Comparison of ENCODE assay signal across 9 cellular contexts in the genomic region with DNA sequence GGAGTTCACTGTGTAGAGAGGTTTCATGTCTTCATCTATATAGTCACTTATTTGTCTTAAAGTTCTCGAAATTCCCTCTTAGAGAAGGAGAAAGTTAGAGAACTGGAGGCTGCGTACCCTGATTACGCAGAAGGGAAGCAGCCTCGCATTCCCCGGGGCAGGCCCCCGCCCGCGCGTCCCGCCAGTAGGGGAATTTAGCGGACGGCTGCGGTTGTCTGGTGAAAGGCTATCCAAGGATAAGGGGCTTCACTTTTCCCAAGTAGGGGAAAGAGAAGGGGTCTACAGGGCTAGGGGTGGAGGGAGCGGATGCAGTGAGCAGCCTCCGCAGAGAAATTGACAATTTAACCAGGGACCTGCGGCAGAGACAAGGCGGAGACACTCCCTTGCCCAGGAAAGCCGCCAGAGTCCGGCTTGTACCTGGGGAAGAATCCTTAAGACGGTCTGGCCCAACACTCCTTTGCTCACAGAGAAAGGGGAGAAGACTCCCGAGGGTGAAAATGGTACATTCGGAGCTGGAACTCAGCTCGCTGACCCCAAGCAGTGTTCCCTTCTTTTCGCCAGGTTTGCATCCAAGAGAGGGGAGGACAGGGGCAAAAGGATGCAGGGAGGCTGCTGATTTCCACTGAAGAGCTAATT.
DNase-seq lines count a peak whose midpoint lies in the region; ATAC-seq and TF ChIP-seq lines count a peak whose summit lies in the region.
"Had no signal": no experiment of that assay in that cellular context is flagged by ENCODE, and none has a peak within 500 bp of the region (broad histone marks: within the 10 kb centered on the region; RNA-seq: fewer than 3 reads in every experiment).

No MANE protein-coding gene starts in this region.

- H3K4me3 Mint-ChIP-seq in stimulated activated naive CD8-positive, alpha-beta T cell treated with anti-CD3 and anti-CD28 coated beads, Interleukin-15, Interleukin-2, amounts not matched to agents 100 ng/mL and 50 ng/mL, for 24 hours, result peak overlapping the region; percentile 83

- H3K4me3 ChIP-seq in HEK293 (ENCODE audit: low read depth, low read length), result peak overlapping the region; percentile 59
- peak overlapping the region; percentile 88 for H3K4me3 ChIP-seq in choroid plexus epithelial cell (ENCODE audit: low read depth, low read length)

- no peaks in the 10 kb centered on the region for H3K9me3 Mint-ChIP-seq in stimulated activated naive CD8-positive, alpha-beta T cell treated with anti-CD3 and anti-CD28 coated beads, Interleukin-15, Interleukin-2, amounts not matched to agents 100 ng/mL and 50 ng/mL, for 24 hours

- H3K27me3 ChIP-seq in layer of hippocampus (ENCODE audit: control insufficient read depth, insufficient read depth, low read length), result no peaks in the 10 kb centered on the region

- DNase-seq in choroid plexus epithelial cell (ENCODE audit: low read depth) (peak; percentile 65), NCI-H2196 treated with DMSO at 0.1 percent for 48 hours (lab: John Stamatoyannopoulos, UW; ENCODE audit: unreplicated experiment) (no peak), NCI-H187 treated with DMSO at 0.1 percent for 48 hours (lab: John Stamatoyannopoulos, UW) (no peak)
- no peak for DNase-seq in activated naive CD4-positive, alpha-beta T cell treated with anti-CD3 and anti-CD28 coated beads, Interleukin-2, amount 50 U/mL, for 16 hours
- DNase-seq: SIG-M5 had no signal

- TF ChIP-seq CTCF in HEK293 (tag by site-specific recombination; IDR thresholded peaks at IDR 0.05) (no peak), choroid plexus epithelial cell (conservative IDR thresholded peaks at IDR 0.05; ENCODE audit: low read depth, low read length) (peak; percentile 10)

- H3K27me3 Mint-ChIP-seq in stimulated activated naive CD8-positive, alpha-beta T cell treated with anti-CD3 and anti-CD28 coated beads, Interleukin-15, Interleukin-2, amounts not matched to agents 100 ng/mL and 50 ng/mL, for 24 hours, result peaks cover 58% of the 10 kb centered on the region

- H3K9me3 ChIP-seq in HEK293 (ENCODE audit: control insufficient read depth, insufficient read depth, low read depth, low read length), result no peaks in the 10 kb centered on the region

- H3K36me3 ChIP-seq in HEK293 (ENCODE audit: control insufficient read depth in 2 of 2, insufficient read depth in 1 of 2, low read length in 2 of 2), result no peaks in the 10 kb centered on the region

- H3K4me1 Mint-ChIP-seq in stimulated activated naive CD8-positive, alpha-beta T cell treated with anti-CD3 and anti-CD28 coated beads, Interleukin-15, Interleukin-2, amounts not matched to agents 100 ng/mL and 50 ng/mL, for 24 hours (ENCODE audit: low read depth), result peaks cover 12% of the 10 kb centered on the region

- POLR2A ChIA-PET in HEK293 (lab: Yijun Ruan, JAX), result no interaction called here

- CTCF ChIA-PET in HEK293 (lab: Yijun Ruan, JAX), result interaction anchor here (0.6 kb wide), 1 partner anchor 281 kb away, joined by 3 read pairs; no protein-coding TSS in a partner anchor

- H3K27ac ChIP-seq in HEK293 (ENCODE audit: extremely low read depth, low read depth, low read length) (peak overlapping the region; percentile 86), layer of hippocampus (ENCODE audit: low read depth, low read length) (peak overlapping the region; percentile 95)

- peaks cover 3% of the 10 kb centered on the region for H3K4me1 ChIP-seq in HEK293 (ENCODE audit: control insufficient read depth, insufficient read depth, low read length)

- H3K27ac Mint-ChIP-seq in stimulated activated naive CD8-positive, alpha-beta T cell treated with anti-CD3 and anti-CD28 coated beads, Interleukin-15, Interleukin-2, amounts not matched to agents 100 ng/mL and 50 ng/mL, for 24 hours, result no peak overlapping the region

- H3K36me3 Mint-ChIP-seq in stimulated activated naive CD8-positive, alpha-beta T cell treated with anti-CD3 and anti-CD28 coated beads, Interleukin-15, Interleukin-2, amounts not matched to agents 100 ng/mL and 50 ng/mL, for 24 hours (ENCODE audit: low read depth), result no peaks in the 10 kb centered on the region

- no peak for ATAC-seq in HG03025 (IDR thresholded peaks at IDR 0.05; ENCODE audit: low FRiP score, unreplicated experiment)

TF ChIP-seq in HEK293, 187 proteins besides CTCF, POLR2A, EP300 and RAD21:
- TF ChIP-seq ZBTB48 (tag by site-specific recombination; IDR thresholded peaks at IDR 0.05) (no peak; the same call in 1 of the 2 replicates), ZBTB17 (tag by site-specific recombination; IDR thresholded peaks at IDR 0.05) (no peak), ZFP69B (tag by site-specific recombination; IDR thresholded peaks at IDR 0.05) (no peak), ZNF10 (tag by site-specific recombination; IDR thresholded peaks at IDR 0.05) (0 out of 2 replicates have a peak, but pooled peaks have one; percentile 21), ZNF561 (tag by site-specific recombination; IDR thresholded peaks at IDR 0.05; ENCODE audit: borderline replicate concordance) (no peak; the same call in 1 of the 2 replicates)
- TF ChIP-seq, protein P1, sequence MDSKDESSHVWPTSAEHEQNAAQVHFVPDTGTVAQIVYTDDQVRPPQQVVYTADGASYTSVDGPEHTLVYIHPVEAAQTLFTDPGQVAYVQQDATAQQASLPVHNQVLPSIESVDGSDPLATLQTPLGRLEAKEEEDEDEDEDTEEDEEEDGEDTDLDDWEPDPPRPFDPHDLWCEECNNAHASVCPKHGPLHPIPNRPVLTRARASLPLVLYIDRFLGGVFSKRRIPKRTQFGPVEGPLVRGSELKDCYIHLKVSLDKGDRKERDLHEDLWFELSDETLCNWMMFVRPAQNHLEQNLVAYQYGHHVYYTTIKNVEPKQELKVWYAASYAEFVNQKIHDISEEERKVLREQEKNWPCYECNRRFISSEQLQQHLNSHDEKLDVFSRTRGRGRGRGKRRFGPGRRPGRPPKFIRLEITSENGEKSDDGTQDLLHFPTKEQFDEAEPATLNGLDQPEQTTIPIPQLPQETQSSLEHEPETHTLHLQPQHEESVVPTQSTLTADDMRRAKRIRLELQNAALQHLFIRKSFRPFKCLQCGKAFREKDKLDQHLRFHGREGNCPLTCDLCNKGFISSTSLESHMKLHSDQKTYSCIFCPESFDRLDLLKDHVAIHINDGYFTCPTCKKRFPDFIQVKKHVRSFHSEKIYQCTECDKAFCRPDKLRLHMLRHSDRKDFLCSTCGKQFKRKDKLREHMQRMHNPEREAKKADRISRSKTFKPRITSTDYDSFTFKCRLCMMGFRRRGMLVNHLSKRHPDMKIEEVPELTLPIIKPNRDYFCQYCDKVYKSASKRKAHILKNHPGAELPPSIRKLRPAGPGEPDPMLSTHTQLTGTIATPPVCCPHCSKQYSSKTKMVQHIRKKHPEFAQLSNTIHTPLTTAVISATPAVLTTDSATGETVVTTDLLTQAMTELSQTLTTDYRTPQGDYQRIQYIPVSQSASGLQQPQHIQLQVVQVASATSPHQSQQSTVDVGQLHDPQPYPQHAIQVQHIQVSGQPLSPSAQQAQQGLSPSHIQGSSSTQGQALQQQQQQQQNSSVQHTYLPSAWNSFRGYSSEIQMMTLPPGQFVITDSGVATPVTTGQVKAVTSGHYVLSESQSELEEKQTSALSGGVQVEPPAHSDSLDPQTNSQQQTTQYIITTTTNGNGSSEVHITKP (tag by site-specific recombination; IDR thresholded peaks at IDR 0.05), result peak; percentile 45
- TF ChIP-seq, protein P2, sequence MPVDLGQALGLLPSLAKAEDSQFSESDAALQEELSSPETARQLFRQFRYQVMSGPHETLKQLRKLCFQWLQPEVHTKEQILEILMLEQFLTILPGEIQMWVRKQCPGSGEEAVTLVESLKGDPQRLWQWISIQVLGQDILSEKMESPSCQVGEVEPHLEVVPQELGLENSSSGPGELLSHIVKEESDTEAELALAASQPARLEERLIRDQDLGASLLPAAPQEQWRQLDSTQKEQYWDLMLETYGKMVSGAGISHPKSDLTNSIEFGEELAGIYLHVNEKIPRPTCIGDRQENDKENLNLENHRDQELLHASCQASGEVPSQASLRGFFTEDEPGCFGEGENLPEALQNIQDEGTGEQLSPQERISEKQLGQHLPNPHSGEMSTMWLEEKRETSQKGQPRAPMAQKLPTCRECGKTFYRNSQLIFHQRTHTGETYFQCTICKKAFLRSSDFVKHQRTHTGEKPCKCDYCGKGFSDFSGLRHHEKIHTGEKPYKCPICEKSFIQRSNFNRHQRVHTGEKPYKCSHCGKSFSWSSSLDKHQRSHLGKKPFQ (tag by site-specific recombination; IDR thresholded peaks at IDR 0.05), result no peak
TF ChIP-seq in HEK293: peak in this region for 2.
